ENCODE assay signal across 1 cellular context in the genomic region with DNA sequence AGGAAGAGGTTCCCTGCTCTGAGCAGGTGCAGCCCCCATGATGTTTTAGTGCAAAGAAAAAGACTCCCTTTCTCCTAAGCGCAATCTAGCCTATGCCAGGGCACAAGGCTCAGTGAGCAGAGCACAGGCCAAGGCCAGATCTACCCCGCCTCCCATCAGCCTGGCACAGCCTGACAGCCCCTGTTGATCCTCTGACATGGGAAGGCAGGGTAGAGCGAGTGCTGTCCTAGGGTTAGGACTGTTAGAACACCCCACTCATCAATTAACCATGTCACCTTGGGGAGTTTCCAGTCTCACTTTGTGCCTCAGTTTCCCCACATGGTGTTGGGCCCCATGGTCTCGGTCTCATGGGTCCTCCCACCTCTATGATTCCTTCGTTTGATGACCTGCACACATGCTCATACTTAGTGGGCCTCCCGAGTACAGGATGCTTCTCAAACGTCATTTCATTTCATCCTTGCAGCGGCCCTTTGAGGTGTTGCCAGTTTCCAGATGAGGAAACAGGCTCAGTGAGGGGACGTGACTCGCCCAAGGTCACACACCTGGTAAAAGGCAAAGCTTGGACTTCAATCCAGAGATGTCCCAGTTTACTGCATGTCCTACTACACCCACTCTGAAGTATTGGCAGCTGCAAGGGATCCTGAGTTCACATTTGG.
TF ChIP-seq lines count a peak whose summit lies in the region.

No MANE protein-coding gene starts in this region.

TF ChIP-seq in HepG2, 621 proteins besides CTCF, POLR2A, EP300 and RAD21 (continued from another document and continues in another):
- TF ChIP-seq, protein P1, sequence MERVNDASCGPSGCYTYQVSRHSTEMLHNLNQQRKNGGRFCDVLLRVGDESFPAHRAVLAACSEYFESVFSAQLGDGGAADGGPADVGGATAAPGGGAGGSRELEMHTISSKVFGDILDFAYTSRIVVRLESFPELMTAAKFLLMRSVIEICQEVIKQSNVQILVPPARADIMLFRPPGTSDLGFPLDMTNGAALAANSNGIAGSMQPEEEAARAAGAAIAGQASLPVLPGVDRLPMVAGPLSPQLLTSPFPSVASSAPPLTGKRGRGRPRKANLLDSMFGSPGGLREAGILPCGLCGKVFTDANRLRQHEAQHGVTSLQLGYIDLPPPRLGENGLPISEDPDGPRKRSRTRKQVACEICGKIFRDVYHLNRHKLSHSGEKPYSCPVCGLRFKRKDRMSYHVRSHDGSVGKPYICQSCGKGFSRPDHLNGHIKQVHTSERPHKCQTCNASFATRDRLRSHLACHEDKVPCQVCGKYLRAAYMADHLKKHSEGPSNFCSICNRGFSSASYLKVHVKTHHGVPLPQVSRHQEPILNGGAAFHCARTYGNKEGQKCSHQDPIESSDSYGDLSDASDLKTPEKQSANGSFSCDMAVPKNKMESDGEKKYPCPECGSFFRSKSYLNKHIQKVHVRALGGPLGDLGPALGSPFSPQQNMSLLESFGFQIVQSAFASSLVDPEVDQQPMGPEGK (CRISPR knock-in tag; IDR thresholded peaks at IDR 0.05): 0 out of 2 replicates have a peak, but pooled peaks have one; percentile 9
- 0 out of 2 replicates have a peak, but pooled peaks have one; percentile 17 for TF ChIP-seq POGZ (CRISPR knock-in tag; IDR thresholded peaks at IDR 0.05)
- TF ChIP-seq, protein P2, sequence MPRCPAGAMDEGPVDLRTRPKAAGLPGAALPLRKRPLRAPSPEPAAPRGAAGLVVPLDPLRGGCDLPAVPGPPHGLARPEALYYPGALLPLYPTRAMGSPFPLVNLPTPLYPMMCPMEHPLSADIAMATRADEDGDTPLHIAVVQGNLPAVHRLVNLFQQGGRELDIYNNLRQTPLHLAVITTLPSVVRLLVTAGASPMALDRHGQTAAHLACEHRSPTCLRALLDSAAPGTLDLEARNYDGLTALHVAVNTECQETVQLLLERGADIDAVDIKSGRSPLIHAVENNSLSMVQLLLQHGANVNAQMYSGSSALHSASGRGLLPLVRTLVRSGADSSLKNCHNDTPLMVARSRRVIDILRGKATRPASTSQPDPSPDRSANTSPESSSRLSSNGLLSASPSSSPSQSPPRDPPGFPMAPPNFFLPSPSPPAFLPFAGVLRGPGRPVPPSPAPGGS (CRISPR knock-in tag; IDR thresholded peaks at IDR 0.05): 0 out of 2 replicates have a peak, but pooled peaks have one; percentile 40
- TF ChIP-seq ZNF7 (CRISPR knock-in tag; IDR thresholded peaks at IDR 0.05): no peak
- no peak for TF ChIP-seq GABPA (IDR thresholded peaks at IDR 0.05; ENCODE audit: low read depth, low read length)
- TF ChIP-seq GABPA (CRISPR knock-in tag; IDR thresholded peaks at IDR 0.05; ENCODE audit: low read depth): peak; percentile 30; the same call in 1 of the 2 replicates
- no peak for TF ChIP-seq SIX4 (CRISPR knock-in tag; IDR thresholded peaks at IDR 0.05)
- TF ChIP-seq, protein P3, sequence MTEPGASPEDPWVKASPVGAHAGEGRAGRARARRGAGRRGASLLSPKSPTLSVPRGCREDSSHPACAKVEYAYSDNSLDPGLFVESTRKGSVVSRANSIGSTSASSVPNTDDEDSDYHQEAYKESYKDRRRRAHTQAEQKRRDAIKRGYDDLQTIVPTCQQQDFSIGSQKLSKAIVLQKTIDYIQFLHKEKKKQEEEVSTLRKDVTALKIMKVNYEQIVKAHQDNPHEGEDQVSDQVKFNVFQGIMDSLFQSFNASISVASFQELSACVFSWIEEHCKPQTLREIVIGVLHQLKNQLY (CRISPR knock-in tag; IDR thresholded peaks at IDR 0.05): peak; percentile 16; the same call in 1 of the 2 replicates
- no peak for TF ChIP-seq ZIK1 (CRISPR knock-in tag; IDR thresholded peaks at IDR 0.05; ENCODE audit: borderline replicate concordance, low read depth)
- TF ChIP-seq, protein P4, sequence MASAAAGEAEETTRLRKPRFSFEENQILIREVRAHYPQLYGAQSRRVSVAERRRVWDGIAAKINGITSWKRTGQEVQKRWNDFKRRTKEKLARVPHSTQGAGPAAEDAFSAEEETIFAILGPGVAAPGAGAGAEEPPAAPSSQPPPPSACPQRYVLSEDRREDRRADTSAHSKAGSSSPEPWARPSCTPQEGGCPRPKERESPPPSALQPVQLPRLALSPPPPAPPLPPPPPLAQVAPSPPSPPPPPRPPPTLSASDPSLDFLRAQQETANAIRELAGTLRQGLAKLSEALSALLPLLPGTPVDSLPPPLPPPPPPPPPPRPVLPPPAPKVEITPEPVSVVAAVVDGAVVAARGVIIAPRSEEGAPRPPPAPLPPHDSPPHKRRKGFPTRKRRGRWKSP (CRISPR knock-in tag; IDR thresholded peaks at IDR 0.05): no peak
- TF ChIP-seq ZNF607 (CRISPR knock-in tag; IDR thresholded peaks at IDR 0.05; ENCODE audit: borderline replicate concordance): peak; percentile 41; the same call in 1 of the 2 replicates
- no peak for TF ChIP-seq ZBTB21 (CRISPR knock-in tag; IDR thresholded peaks at IDR 0.05)
- no peak for TF ChIP-seq ZNF547 (CRISPR knock-in tag; IDR thresholded peaks at IDR 0.05)
- TF ChIP-seq REL (CRISPR knock-in tag; conservative IDR thresholded peaks at IDR 0.05): no peak
- no peak for TF ChIP-seq ZSCAN21 (CRISPR knock-in tag; IDR thresholded peaks at IDR 0.05; ENCODE audit: borderline replicate concordance)
- peak; percentile 56; the same call in 1 of the 2 replicates for TF ChIP-seq ATF1 (CRISPR knock-in tag; IDR thresholded peaks at IDR 0.05)
- 0 out of 2 replicates have a peak, but pooled peaks have one; percentile 37 for TF ChIP-seq ZBTB3 (CRISPR knock-in tag; IDR thresholded peaks at IDR 0.05; ENCODE audit: borderline replicate concordance, low read depth)
- TF ChIP-seq FOSL2 (CRISPR knock-in tag; IDR thresholded peaks at IDR 0.05): peak; percentile 37; the same call in 1 of the 2 replicates
- TF ChIP-seq, protein P5, sequence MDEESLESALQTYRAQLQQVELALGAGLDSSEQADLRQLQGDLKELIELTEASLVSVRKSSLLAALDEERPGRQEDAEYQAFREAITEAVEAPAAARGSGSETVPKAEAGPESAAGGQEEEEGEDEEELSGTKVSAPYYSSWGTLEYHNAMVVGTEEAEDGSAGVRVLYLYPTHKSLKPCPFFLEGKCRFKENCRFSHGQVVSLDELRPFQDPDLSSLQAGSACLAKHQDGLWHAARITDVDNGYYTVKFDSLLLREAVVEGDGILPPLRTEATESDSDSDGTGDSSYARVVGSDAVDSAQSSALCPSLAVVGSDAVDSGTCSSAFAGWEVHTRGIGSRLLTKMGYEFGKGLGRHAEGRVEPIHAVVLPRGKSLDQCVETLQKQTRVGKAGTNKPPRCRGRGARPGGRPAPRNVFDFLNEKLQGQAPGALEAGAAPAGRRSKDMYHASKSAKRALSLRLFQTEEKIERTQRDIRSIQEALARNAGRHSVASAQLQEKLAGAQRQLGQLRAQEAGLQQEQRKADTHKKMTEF (CRISPR knock-in tag; IDR thresholded peaks at IDR 0.05): no peak
- TF ChIP-seq ZNF350 (CRISPR knock-in tag; IDR thresholded peaks at IDR 0.05; ENCODE audit: borderline replicate concordance, low read depth): no peak
- TF ChIP-seq, protein P6, sequence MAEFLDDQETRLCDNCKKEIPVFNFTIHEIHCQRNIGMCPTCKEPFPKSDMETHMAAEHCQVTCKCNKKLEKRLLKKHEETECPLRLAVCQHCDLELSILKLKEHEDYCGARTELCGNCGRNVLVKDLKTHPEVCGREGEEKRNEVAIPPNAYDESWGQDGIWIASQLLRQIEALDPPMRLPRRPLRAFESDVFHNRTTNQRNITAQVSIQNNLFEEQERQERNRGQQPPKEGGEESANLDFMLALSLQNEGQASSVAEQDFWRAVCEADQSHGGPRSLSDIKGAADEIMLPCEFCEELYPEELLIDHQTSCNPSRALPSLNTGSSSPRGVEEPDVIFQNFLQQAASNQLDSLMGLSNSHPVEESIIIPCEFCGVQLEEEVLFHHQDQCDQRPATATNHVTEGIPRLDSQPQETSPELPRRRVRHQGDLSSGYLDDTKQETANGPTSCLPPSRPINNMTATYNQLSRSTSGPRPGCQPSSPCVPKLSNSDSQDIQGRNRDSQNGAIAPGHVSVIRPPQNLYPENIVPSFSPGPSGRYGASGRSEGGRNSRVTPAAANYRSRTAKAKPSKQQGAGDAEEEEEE (CRISPR knock-in tag; IDR thresholded peaks at IDR 0.05; ENCODE audit: borderline replicate concordance): no peak
- no peak for TF ChIP-seq TARDBP (CRISPR knock-in tag; IDR thresholded peaks at IDR 0.05)
- TF ChIP-seq ZNF790 (CRISPR knock-in tag; IDR thresholded peaks at IDR 0.05; ENCODE audit: borderline replicate concordance): no peak
- no peak for TF ChIP-seq ZNF773 (CRISPR knock-in tag; IDR thresholded peaks at IDR 0.05; ENCODE audit: borderline replicate concordance)
- 0 out of 2 replicates have a peak, but pooled peaks have one; percentile 41 for TF ChIP-seq MIXL1 (CRISPR knock-in tag; IDR thresholded peaks at IDR 0.05)
- TF ChIP-seq FOXP1 (IDR thresholded peaks at IDR 0.05): no peak
- peak; percentile 49; the same call in 1 of the 2 replicates for TF ChIP-seq FOXP1 (CRISPR knock-in tag; IDR thresholded peaks at IDR 0.05)
- TF ChIP-seq PPARG (CRISPR knock-in tag; conservative IDR thresholded peaks at IDR 0.05): 0 out of 2 replicates have a peak, but pooled peaks have one; percentile 42
- TF ChIP-seq TBX2 (CRISPR knock-in tag; IDR thresholded peaks at IDR 0.05; ENCODE audit: borderline replicate concordance): peak; percentile 53; the same call in 1 of the 2 replicates
- peak; percentile 50; the same call in 1 of the 2 replicates for TF ChIP-seq RARA (CRISPR knock-in tag; IDR thresholded peaks at IDR 0.05)
- no peak for TF ChIP-seq MEIS2 (CRISPR knock-in tag; IDR thresholded peaks at IDR 0.05)
- TF ChIP-seq NFE2 (CRISPR knock-in tag; IDR thresholded peaks at IDR 0.05): no peak
- TF ChIP-seq HOXA3 (CRISPR knock-in tag; IDR thresholded peaks at IDR 0.05): peak; percentile 44; the same call in 1 of the 2 replicates
- TF ChIP-seq, protein P7, sequence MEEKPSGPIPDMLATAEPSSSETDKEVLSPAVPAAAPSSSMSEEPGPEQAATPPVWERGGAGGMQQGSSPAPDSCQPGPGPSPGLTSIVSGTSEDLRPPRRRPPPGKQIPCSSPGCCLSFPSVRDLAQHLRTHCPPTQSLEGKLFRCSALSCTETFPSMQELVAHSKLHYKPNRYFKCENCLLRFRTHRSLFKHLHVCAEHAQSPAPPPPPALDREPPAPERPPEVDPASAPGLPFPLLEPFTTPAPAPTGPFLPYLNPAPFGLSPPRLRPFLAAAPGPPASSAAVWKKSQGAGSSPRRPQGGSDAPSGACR (CRISPR knock-in tag; IDR thresholded peaks at IDR 0.05): 0 out of 2 replicates have a peak, but pooled peaks have one; percentile 46
- peak; percentile 83 for TF ChIP-seq SALL1 (CRISPR knock-in tag; IDR thresholded peaks at IDR 0.05)
- TF ChIP-seq PITX1 (CRISPR knock-in tag; IDR thresholded peaks at IDR 0.05): peak; percentile 15; the same call in 1 of the 2 replicates
- TF ChIP-seq ZFP37 (CRISPR knock-in tag; IDR thresholded peaks at IDR 0.05; ENCODE audit: borderline replicate concordance): no peak
- no peak for TF ChIP-seq ZZZ3 (CRISPR knock-in tag; IDR thresholded peaks at IDR 0.05; ENCODE audit: borderline replicate concordance)
- TF ChIP-seq, protein P8, sequence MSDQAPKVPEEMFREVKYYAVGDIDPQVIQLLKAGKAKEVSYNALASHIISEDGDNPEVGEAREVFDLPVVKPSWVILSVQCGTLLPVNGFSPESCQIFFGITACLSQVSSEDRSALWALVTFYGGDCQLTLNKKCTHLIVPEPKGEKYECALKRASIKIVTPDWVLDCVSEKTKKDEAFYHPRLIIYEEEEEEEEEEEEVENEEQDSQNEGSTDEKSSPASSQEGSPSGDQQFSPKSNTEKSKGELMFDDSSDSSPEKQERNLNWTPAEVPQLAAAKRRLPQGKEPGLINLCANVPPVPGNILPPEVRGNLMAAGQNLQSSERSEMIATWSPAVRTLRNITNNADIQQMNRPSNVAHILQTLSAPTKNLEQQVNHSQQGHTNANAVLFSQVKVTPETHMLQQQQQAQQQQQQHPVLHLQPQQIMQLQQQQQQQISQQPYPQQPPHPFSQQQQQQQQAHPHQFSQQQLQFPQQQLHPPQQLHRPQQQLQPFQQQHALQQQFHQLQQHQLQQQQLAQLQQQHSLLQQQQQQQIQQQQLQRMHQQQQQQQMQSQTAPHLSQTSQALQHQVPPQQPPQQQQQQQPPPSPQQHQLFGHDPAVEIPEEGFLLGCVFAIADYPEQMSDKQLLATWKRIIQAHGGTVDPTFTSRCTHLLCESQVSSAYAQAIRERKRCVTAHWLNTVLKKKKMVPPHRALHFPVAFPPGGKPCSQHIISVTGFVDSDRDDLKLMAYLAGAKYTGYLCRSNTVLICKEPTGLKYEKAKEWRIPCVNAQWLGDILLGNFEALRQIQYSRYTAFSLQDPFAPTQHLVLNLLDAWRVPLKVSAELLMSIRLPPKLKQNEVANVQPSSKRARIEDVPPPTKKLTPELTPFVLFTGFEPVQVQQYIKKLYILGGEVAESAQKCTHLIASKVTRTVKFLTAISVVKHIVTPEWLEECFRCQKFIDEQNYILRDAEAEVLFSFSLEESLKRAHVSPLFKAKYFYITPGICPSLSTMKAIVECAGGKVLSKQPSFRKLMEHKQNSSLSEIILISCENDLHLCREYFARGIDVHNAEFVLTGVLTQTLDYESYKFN (CRISPR knock-in tag; conservative IDR thresholded peaks at IDR 0.05): peak; percentile 81
- TF ChIP-seq ZNF501 (CRISPR knock-in tag; IDR thresholded peaks at IDR 0.05): peak; percentile 57
- TF ChIP-seq ETV5 (CRISPR knock-in tag; IDR thresholded peaks at IDR 0.05; ENCODE audit: borderline replicate concordance): peak; percentile 67; the same call in 1 of the 2 replicates
- TF ChIP-seq ELF3 (CRISPR knock-in tag; IDR thresholded peaks at IDR 0.05): peak; percentile 86; the same call in 1 of the 2 replicates
- peak; percentile 83 for TF ChIP-seq ZBTB38 (CRISPR knock-in tag; IDR thresholded peaks at IDR 0.05)
- no peak; the same call in 1 of the 2 replicates for TF ChIP-seq ZBTB20 (CRISPR knock-in tag; IDR thresholded peaks at IDR 0.05; ENCODE audit: borderline replicate concordance, low read depth)
- TF ChIP-seq ZFP82 (CRISPR knock-in tag; IDR thresholded peaks at IDR 0.05; ENCODE audit: borderline replicate concordance): no peak
- TF ChIP-seq STAT5B (CRISPR knock-in tag; IDR thresholded peaks at IDR 0.05): no peak
- TF ChIP-seq, protein P9, sequence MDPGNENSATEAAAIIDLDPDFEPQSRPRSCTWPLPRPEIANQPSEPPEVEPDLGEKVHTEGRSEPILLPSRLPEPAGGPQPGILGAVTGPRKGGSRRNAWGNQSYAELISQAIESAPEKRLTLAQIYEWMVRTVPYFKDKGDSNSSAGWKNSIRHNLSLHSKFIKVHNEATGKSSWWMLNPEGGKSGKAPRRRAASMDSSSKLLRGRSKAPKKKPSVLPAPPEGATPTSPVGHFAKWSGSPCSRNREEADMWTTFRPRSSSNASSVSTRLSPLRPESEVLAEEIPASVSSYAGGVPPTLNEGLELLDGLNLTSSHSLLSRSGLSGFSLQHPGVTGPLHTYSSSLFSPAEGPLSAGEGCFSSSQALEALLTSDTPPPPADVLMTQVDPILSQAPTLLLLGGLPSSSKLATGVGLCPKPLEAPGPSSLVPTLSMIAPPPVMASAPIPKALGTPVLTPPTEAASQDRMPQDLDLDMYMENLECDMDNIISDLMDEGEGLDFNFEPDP (CRISPR knock-in tag; conservative IDR thresholded peaks at IDR 0.05): no peak
